In genomic region chr1:115727706-115728249, GRCh38 we compare ENCODE assay signal across 9 cellular contexts. TPM values are rescaled to one million over a fixed set of nuclear protein-coding genes. Genes with fewer than 3 reads are reported as not detected.
DNase-seq lines count a peak whose midpoint lies in the region; ATAC-seq, FAIRE-seq and TF ChIP-seq lines count a peak whose summit lies in the region.
"Had no signal": no experiment of that assay in that cellular context is flagged by ENCODE, and none has a peak within 500 bp of the region (broad histone marks: within the 10 kb centered on the region; RNA-seq: fewer than 3 reads in every experiment).

No MANE protein-coding gene starts in this region.

- no peak overlapping the region for H3K14ac ChIP-seq in H9 (ENCODE audit: insufficient read depth, low read length)

- H3K4me3 Mint-ChIP-seq in H9 (no peak overlapping the region), astrocyte (ENCODE audit: unreplicated experiment) (peak overlapping the region; percentile 13)
- H3K4me3 Mint-ChIP-seq in activated naive CD8-positive, alpha-beta T cell treated with anti-CD3 and anti-CD28 coated beads, Interleukin-2, amount 50 U/mL, for 24 hours = no peak overlapping the region

- no peaks in the 10 kb centered on the region for H3K23me2 ChIP-seq in H9 (ENCODE audit: insufficient read length, low read depth, low read length, poor library complexity, severe bottlenecking)

- H2BK20ac ChIP-seq in H9 (ENCODE audit: low read depth, low read length, poor library complexity, severe bottlenecking) = no peak overlapping the region

- no peaks in the 10 kb centered on the region for H3K79me2 ChIP-seq in H9 (ENCODE audit: insufficient read depth, low read length)
- no peaks in the 10 kb centered on the region for H3K79me2 ChIP-seq in astrocyte (ENCODE audit: insufficient read depth, low read length)

- H3K4me1 Mint-ChIP-seq in H9 = peaks cover 8 to 9% of the 10 kb centered on the region in 2 experiments
- H3K4me1 Mint-ChIP-seq in astrocyte (ENCODE audit: low read depth, unreplicated experiment) = peaks cover 12% of the 10 kb centered on the region
- H3K4me1 Mint-ChIP-seq in activated naive CD8-positive, alpha-beta T cell treated with anti-CD3 and anti-CD28 coated beads, Interleukin-2, amount 50 U/mL, for 24 hours = no peaks in the 10 kb centered on the region

- no peak overlapping the region for H4K5ac ChIP-seq in H9 (ENCODE audit: insufficient read length, low read depth, low read length)

- H3K9me3 ChIP-seq in H9 (ENCODE audit: control insufficient read depth, low read depth, low read length) = no peaks in the 10 kb centered on the region
- H3K9me3 ChIP-seq in astrocyte (ENCODE audit: insufficient read depth, low read depth, low read length) = no peaks in the 10 kb centered on the region

- H3K27ac Mint-ChIP-seq in H9 (no peak overlapping the region; a peak in 1 of 7 replicates), astrocyte (ENCODE audit: unreplicated experiment) (peak overlapping the region; percentile 99)
- H3K27ac Mint-ChIP-seq in activated naive CD8-positive, alpha-beta T cell treated with anti-CD3 and anti-CD28 coated beads, Interleukin-2, amount 50 U/mL, for 24 hours = no peak overlapping the region

- H4K20me1 ChIP-seq in H9 (ENCODE audit: control insufficient read depth, insufficient read depth, insufficient read length) (no peaks in the 10 kb centered on the region), astrocyte (ENCODE audit: insufficient read depth, low read length) (no peaks in the 10 kb centered on the region)

- H2AK5ac ChIP-seq in H9 (ENCODE audit: insufficient read length, low read length) = no peak overlapping the region

- H3K9me3 Mint-ChIP-seq in H9 = no peaks in the 10 kb centered on the region
- H3K9me3 Mint-ChIP-seq in astrocyte (ENCODE audit: unreplicated experiment) = no peaks in the 10 kb centered on the region
- H3K9me3 Mint-ChIP-seq in activated naive CD8-positive, alpha-beta T cell treated with anti-CD3 and anti-CD28 coated beads, Interleukin-2, amount 50 U/mL, for 24 hours = no peaks in the 10 kb centered on the region

- H3K79me1 ChIP-seq in H9 (ENCODE audit: insufficient read depth, low read depth, low read length, poor library complexity, severe bottlenecking) = no peaks in the 10 kb centered on the region

- no CpG with 5 or more reads among the region's 7 CpGs for WGBS in H9 (ENCODE audit: extremely low coverage, insufficient read length, low lambda C conversion rate)

- H3K4me1 ChIP-seq in H9 (ENCODE audit: insufficient read depth, low read length) (no peaks in the 10 kb centered on the region), astrocyte (ENCODE audit: insufficient read depth, low read length) (no peaks in the 10 kb centered on the region)

- H3K27me3 ChIP-seq in H9 (ENCODE audit: insufficient read depth, low read length) (no peaks in the 10 kb centered on the region), astrocyte (ENCODE audit: insufficient read depth, low read length) (no peaks in the 10 kb centered on the region)

- TF ChIP-seq CTCF in H9 (conservative IDR thresholded peaks at IDR 0.05) (no peak), astrocyte (IDR thresholded peaks at IDR 0.05; ENCODE audit: insufficient read depth, low read depth, low read length) (no peak)

- no peak overlapping the region for H3K4me3 ChIP-seq in astrocyte (ENCODE audit: insufficient read depth, low read depth, low read length)

- H3K56ac ChIP-seq in H9 (ENCODE audit: insufficient read length, low read depth, low read length) = no peak overlapping the region

- H3K27me3 Mint-ChIP-seq in H9 (ENCODE audit: low read depth) = no peaks in the 10 kb centered on the region
- H3K27me3 Mint-ChIP-seq in astrocyte (ENCODE audit: low read depth, unreplicated experiment) = peaks cover 3% of the 10 kb centered on the region
- no peaks in the 10 kb centered on the region for H3K27me3 Mint-ChIP-seq in activated naive CD8-positive, alpha-beta T cell treated with anti-CD3 and anti-CD28 coated beads, Interleukin-2, amount 50 U/mL, for 24 hours

- no peak overlapping the region for H2BK12ac ChIP-seq in H9 (ENCODE audit: insufficient read length, low read depth, low read length)

- H3K4ac ChIP-seq in H9 (ENCODE audit: low read depth, low read length) = no peak overlapping the region

- no peak overlapping the region for H4K91ac ChIP-seq in H9 (ENCODE audit: insufficient read length, low read depth, low read length)

- no peak overlapping the region for H2BK5ac ChIP-seq in H9 (ENCODE audit: insufficient read length, low read length)

- H3K36me3 ChIP-seq in astrocyte (ENCODE audit: insufficient read depth, low read length) = no peaks in the 10 kb centered on the region

- H2AFZ ChIP-seq in H9 (ENCODE audit: low read length) = peak overlapping the region; percentile 82
- H2AFZ ChIP-seq in astrocyte (ENCODE audit: low read depth, low read length) = peak overlapping the region; percentile 1

- DNase-seq in H9 (no peak), astrocyte (ENCODE audit: low read depth) (peak; percentile 77), islet precursor cell (peak; percentile 88), smooth muscle cell of the brain vasculature (ENCODE audit: low read depth, low spot score) (peak; percentile 80), putamen (ENCODE audit: low spot score) (no peak), NCI-H1436 treated with DMSO at 0.1 percent for 48 hours (lab: John Stamatoyannopoulos, UW) (no peak)
- DNase-seq in stimulated activated CD4-positive, alpha-beta T cell treated with anti-CD3 and anti-CD28 coated beads, Interleukin-12 subunit alpha, Interleukin-12 subunit beta, amount 100 ng/mL, for 4 hours = no peak
- DNase-seq in activated naive CD8-positive, alpha-beta T cell treated with anti-CD3 and anti-CD28 coated beads, Interleukin-2, amount 50 U/mL, for 24 hours = no peak
- DNase-seq: NCI-H2171 treated with DMSO at 0.1 percent for 48 hours had no signal

- FAIRE-seq in astrocyte (lab: Jason Lieb, UNC) = peak; percentile 58

- H3K4me2 ChIP-seq in H9 (ENCODE audit: insufficient read depth, insufficient read length, low read length) = no peak overlapping the region
- peak overlapping the region; percentile 43 for H3K4me2 ChIP-seq in astrocyte (ENCODE audit: low read length)

- no peak overlapping the region for H3K18ac ChIP-seq in H9 (ENCODE audit: insufficient read length, low read depth, low read length)

- H2BK15ac ChIP-seq in H9 (ENCODE audit: low read depth, low read length) = 0 out of 2 replicates have a peak overlapping the region, but pooled peaks have one; percentile 13

- no peak overlapping the region for H3T11ph ChIP-seq in H9 (ENCODE audit: low read length)

- H3K27ac ChIP-seq in H9 (ENCODE audit: insufficient read length, low read depth, low read length) = no peak overlapping the region
- H3K27ac ChIP-seq in astrocyte (ENCODE audit: low read depth, low read length) = peak overlapping the region; percentile 8

- peak overlapping the region; percentile 75 for H4K8ac ChIP-seq in H9 (replicated peaks; ENCODE audit: insufficient read length, low read depth, low read length)

- H3K36me3 Mint-ChIP-seq in H9 (ENCODE audit: insufficient read depth in 1 of 3, low read depth in 3 of 3) = no peaks in the 10 kb centered on the region
- peaks cover 4% of the 10 kb centered on the region for H3K36me3 Mint-ChIP-seq in astrocyte (ENCODE audit: low read depth, unreplicated experiment)
- no peaks in the 10 kb centered on the region for H3K36me3 Mint-ChIP-seq in activated naive CD8-positive, alpha-beta T cell treated with anti-CD3 and anti-CD28 coated beads, Interleukin-2, amount 50 U/mL, for 24 hours (ENCODE audit: low read depth)

- H3K23ac ChIP-seq in H9 (ENCODE audit: insufficient read length, low read depth, low read length) = no peak overlapping the region

- H3K9ac ChIP-seq in H9 (ENCODE audit: extremely low read depth, insufficient read length, low read length) (no peak overlapping the region), astrocyte (ENCODE audit: low read length) (no peak overlapping the region)

- no peak for ATAC-seq in activated naive CD8-positive, alpha-beta T cell treated with anti-CD3 and anti-CD28 coated beads, Interleukin-2, amount 50 U/mL, for 24 hours

- H2BK120ac ChIP-seq in H9 (ENCODE audit: low read depth, low read length, poor library complexity, severe bottlenecking) = no peak overlapping the region

RNA-seq across cellular contexts. Expression of gene CASQ2, which starts 40.7 kb away (rescaled TPM):
- total RNA-seq in H9 (2021) (not detected in 2 replicates), astrocyte (0.11 TPM in 1 of 2 replicates, not detected in the other)

Comparison
In these comparisons a context has a peak if more than half of its experiments do, and no peak if none do; other contexts are left out.
1. DNase-seq: peak in astrocyte (single experiment), islet precursor cell (single experiment) and smooth muscle cell of the brain vasculature (single experiment); none in H9 (single experiment), stimulated activated CD4-positive, alpha-beta T cell treated with anti-CD3 and anti-CD28 coated beads, Interleukin-12 subunit alpha, Interleukin-12 subunit beta, amount 100 ng/mL, for 4 hours (single experiment), putamen (single experiment), activated naive CD8-positive, alpha-beta T cell treated with anti-CD3 and anti-CD28 coated beads, Interleukin-2, amount 50 U/mL, for 24 hours (single experiment) and NCI-H1436 treated with DMSO at 0.1 percent for 48 hours (single experiment).